Comparison of ENCODE assay signal across 6 cellular contexts in the genomic region with DNA sequence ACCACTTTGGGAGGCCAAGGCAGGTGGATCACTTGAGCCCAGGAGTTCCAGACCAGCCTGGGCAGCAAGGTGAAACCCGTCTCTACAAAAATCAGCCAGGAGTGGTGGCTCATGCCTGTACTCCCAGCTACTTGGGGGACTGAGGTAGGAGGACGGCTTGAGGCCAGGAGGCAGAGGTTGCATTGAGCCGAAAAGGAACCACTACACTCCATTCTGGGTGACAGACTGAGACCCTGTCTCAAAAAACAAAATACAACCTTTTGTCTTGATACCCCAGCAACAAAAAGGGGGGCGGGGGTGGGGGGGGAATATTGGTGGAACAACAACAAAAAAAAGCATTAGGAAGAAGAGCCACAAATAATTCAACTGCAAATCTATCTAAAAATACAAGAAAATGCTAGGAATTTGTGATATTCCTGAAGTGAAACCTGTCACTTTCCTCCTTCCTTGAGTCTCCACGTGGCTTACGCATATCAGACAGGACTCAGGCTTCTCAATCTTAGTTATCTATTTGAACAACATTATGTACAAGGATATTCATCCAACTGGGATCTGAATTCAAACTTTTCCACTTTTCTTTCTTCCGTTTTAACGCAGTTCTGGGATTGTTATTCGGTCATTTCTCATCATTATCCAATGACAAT. TPM values are rescaled to one million over a fixed set of nuclear protein-coding genes. Genes with fewer than 3 reads are reported as not detected.
DNase-seq lines count a peak whose midpoint lies in the region; ATAC-seq and TF ChIP-seq lines count a peak whose summit lies in the region.

No MANE protein-coding gene starts in this region.

- TF ChIP-seq CTCF in 22Rv1 (IDR thresholded peaks at IDR 0.05) (no peak), NB4 (IDR thresholded peaks at IDR 0.05; ENCODE audit: low read depth, low read length) (no peak), fibroblast of mammary gland (conservative IDR thresholded peaks at IDR 0.05; ENCODE audit: control insufficient read depth, insufficient read depth, low read depth, low read length) (no peak), thyroid gland (IDR thresholded peaks at IDR 0.05) (no peak)

- no peak for ATAC-seq in HG03045 (IDR thresholded peaks at IDR 0.05; ENCODE audit: unreplicated experiment)

- H3K4me1 ChIP-seq in thyroid gland: peaks cover 18 to 28% of the 10 kb centered on the region in 2 donors

- intact Hi-C loops in thyroid gland (cut with DNase I): no loop called here

- TF ChIP-seq POLR2A in NB4 (IDR thresholded peaks at IDR 0.05; ENCODE audit: extremely low read depth, insufficient read length) (no peak), thyroid gland (IDR thresholded peaks at IDR 0.05) (no peak)

- H3K27ac ChIP-seq in 22Rv1 (peak overlapping the region; percentile 93), thyroid gland (peak overlapping the region; percentile 77 to 95 (median 91))

- peak overlapping the region; percentile 64 for H3K4me3 ChIP-seq in NB4 (ENCODE audit: low read depth, low read length)
- H3K4me3 ChIP-seq in fibroblast of mammary gland (ENCODE audit: control insufficient read depth, low read depth, low read length): peak overlapping the region; percentile 53
- peak overlapping the region in 2 of 3 donors; percentile 37 to 74 for H3K4me3 ChIP-seq in thyroid gland (replicated peaks in 1 of 3)

- H3K27me3 ChIP-seq in thyroid gland: no peaks in the 10 kb centered on the region

- WGBS in thyroid gland, 2 donors: 21 to 31% methylated on average over 9 of the region's 9 CpGs

- no peaks in the 10 kb centered on the region for H3K9me3 ChIP-seq in thyroid gland

- no peaks in the 10 kb centered on the region for H3K36me3 ChIP-seq in thyroid gland

- DNase-seq in NB4 (ENCODE audit: low read depth) (peak; percentile 30), fibroblast of mammary gland (ENCODE audit: low read depth) (peak; percentile 20), thyroid gland (peak; percentile 43 to 45), AG20443 (ENCODE audit: low spot score) (no peak)

RNA-seq across cellular contexts. Expression of a gene that starts 1.2 kb away (rescaled TPM):
- total RNA-seq in thyroid gland: 10 to 100 TPM; 30.7 to 40.8 (median 35.5) TPM

RNA-seq across cellular contexts. Expression of a gene that starts 5.0 kb away (rescaled TPM):
- total RNA-seq in thyroid gland: under 1 TPM in 3 of 4 donors, not detected in 1; 0.33 to 0.63 (median 0.54) TPM

RNA-seq across cellular contexts. Expression of a gene that starts 25.5 kb away (rescaled TPM):
- not detected for total RNA-seq in thyroid gland

RNA-seq across cellular contexts. Expression of a gene that starts 30.0 kb away (rescaled TPM):
- 1 to 10 TPM in 3 of 4 donors, not detected in 1; 1.1 to 2.2 (median 1.6) TPM for total RNA-seq in thyroid gland

RNA-seq across cellular contexts. Expression of a gene that starts 50.1 kb away (rescaled TPM):
- total RNA-seq in thyroid gland: 1 to 10 TPM; 3.2 to 6.3 (median 4.6) TPM
